In genomic region chr2:20803974-20804373, GRCh38 we compare ENCODE assay signal across 1 cellular context.
TF ChIP-seq lines count a peak whose summit lies in the region.

No MANE protein-coding gene starts in this region.

TF ChIP-seq in WTC11, 78 proteins besides CTCF, POLR2A, EP300 and RAD21 (continued from another document):
- no peak for TF ChIP-seq ZNF512 (CRISPR knock-in tag; IDR thresholded peaks at IDR 0.05; ENCODE audit: borderline replicate concordance)
- TF ChIP-seq ERG (CRISPR knock-in tag; IDR thresholded peaks at IDR 0.05) = no peak
- TF ChIP-seq ZNF423 (CRISPR knock-in tag; IDR thresholded peaks at IDR 0.05) = no peak
- no peak for TF ChIP-seq CDX4 (CRISPR knock-in tag; IDR thresholded peaks at IDR 0.05; ENCODE audit: borderline replicate concordance)
- no peak for TF ChIP-seq ZMAT4 (CRISPR knock-in tag; IDR thresholded peaks at IDR 0.05)
- no peak for TF ChIP-seq SMAD4 (CRISPR knock-in tag; IDR thresholded peaks at IDR 0.05)
- TF ChIP-seq E2F5 (CRISPR knock-in tag; IDR thresholded peaks at IDR 0.05) = no peak
- TF ChIP-seq ZNF121 (CRISPR knock-in tag; IDR thresholded peaks at IDR 0.05) = no peak
- TF ChIP-seq ZNF532 (CRISPR knock-in tag; IDR thresholded peaks at IDR 0.05; ENCODE audit: borderline replicate concordance) = no peak
- no peak for TF ChIP-seq SOX15 (CRISPR knock-in tag; IDR thresholded peaks at IDR 0.05)
- TF ChIP-seq NR2C2 (CRISPR knock-in tag; IDR thresholded peaks at IDR 0.05) = no peak
- no peak for TF ChIP-seq ZBTB43 (CRISPR knock-in tag; IDR thresholded peaks at IDR 0.05)
